Comparison of ENCODE assay signal across 1 cellular context in the genomic region with DNA sequence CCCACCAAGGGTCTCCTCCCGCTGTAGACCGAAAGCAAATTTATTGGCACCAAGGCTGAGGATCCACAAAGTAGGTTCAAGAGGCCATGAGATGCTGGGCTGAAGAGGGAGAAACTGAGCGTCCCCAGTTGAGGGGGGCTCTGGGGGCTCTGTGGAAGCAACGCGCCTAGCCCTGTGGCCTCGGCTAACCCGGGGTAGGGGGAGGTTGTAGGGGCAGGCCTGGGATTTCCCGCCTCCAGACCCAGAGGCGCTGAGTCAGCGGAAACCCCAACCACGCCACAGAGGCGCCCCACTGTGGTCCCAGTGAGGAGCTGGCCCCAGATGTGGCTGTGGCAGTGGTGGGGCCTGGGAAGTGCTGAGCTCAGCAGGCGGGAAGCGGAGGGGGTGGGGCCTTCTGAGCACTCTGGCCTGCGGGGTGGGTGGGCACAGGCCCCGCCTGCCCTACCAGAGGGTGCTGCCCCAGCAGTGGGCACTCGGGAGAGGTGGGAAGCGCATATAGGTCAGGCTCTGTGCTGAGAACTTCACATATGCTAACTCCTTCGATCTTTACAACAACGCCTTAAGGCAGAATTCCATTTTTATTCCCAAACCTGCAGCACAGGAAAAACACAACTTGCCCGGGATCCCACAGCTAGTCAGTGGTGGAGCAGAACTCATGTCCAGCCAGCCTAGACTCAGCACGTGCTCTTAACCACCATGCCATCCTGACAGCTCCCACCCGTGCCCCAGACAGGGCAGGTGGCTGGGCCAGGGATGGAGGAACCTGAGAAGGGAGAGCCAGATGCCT.
TF ChIP-seq lines count a peak whose summit lies in the region.

No MANE protein-coding gene starts in this region.

TF ChIP-seq in HepG2, 621 proteins besides CTCF, POLR2A, EP300 and RAD21 (continued from another document):
- 0 out of 2 replicates have a peak, but pooled peaks have one; percentile 56 for TF ChIP-seq NCOA1 (CRISPR knock-in tag; IDR thresholded peaks at IDR 0.05)
- TF ChIP-seq ZNF510 (CRISPR knock-in tag; IDR thresholded peaks at IDR 0.05; ENCODE audit: low read depth): no peak
- TF ChIP-seq NPAS2 (CRISPR knock-in tag; IDR thresholded peaks at IDR 0.05; ENCODE audit: borderline replicate concordance): no peak
- peak; percentile 84 for TF ChIP-seq ZNF710 (CRISPR knock-in tag; IDR thresholded peaks at IDR 0.05; ENCODE audit: borderline replicate concordance)
- TF ChIP-seq MAFK (conservative IDR thresholded peaks at IDR 0.05 in 1 of 2, IDR thresholded peaks at IDR 0.05 in 1 of 2; ENCODE audit: low read length in 2 of 2): peak; percentile 100
- no peak for TF ChIP-seq ZKSCAN8 (CRISPR knock-in tag; IDR thresholded peaks at IDR 0.05; ENCODE audit: borderline replicate concordance)
- peak; percentile 34 for TF ChIP-seq ASH2L (IDR thresholded peaks at IDR 0.05; ENCODE audit: insufficient read length, low read depth, low read length)
- no peak for TF ChIP-seq RCOR2 (CRISPR knock-in tag; IDR thresholded peaks at IDR 0.05)
